ENCODE assay signal across 8 cellular contexts in genomic region chr2:135744761-135745314, GRCh38. TPM values are rescaled to one million over a fixed set of nuclear protein-coding genes. Genes with fewer than 3 reads are reported as not detected.
DNase-seq lines count a peak whose midpoint lies in the region; ATAC-seq, FAIRE-seq and TF ChIP-seq lines count a peak whose summit lies in the region.

No MANE protein-coding gene starts in this region.

- H3K4me3 ChIP-seq in epithelial cell of esophagus (ENCODE audit: low read length) = no peak overlapping the region
- H3K4me3 ChIP-seq in heart right ventricle = no peak overlapping the region

- peak; percentile 21 for DNase-seq in D721Med (ENCODE audit: insufficient read length, low spot score)
- peak; percentile 61 for DNase-seq in HCEC 1CT
- DNase-seq in SIG-M5 (lab: John Stamatoyannopoulos, UW) = peak; percentile 4
- DNase-seq in epithelial cell of esophagus (ENCODE audit: low read depth) = peak; percentile 88
- peak; percentile 20 to 31 for DNase-seq in stimulated activated CD4-positive, alpha-beta T cell treated with anti-CD3 and anti-CD28 coated beads, Interleukin-2, amount 100 ng/mL, for 24 hours
- DNase-seq in T1000 (lab: John Stamatoyannopoulos, UW) = no peak
- DNase-seq in heart right ventricle = no peak

- H3K4me1 ChIP-seq in heart right ventricle = peaks cover 3 to 41% (median 32%) of the 10 kb centered on the region in 9 donors

- ATAC-seq in HG02981 (IDR thresholded peaks at IDR 0.05; ENCODE audit: unreplicated experiment) (no peak), heart right ventricle (no peak)

- no peaks in the 10 kb centered on the region for H3K9me3 ChIP-seq in heart right ventricle

- TF ChIP-seq CTCF in D721Med (IDR thresholded peaks at IDR 0.05; ENCODE audit: insufficient read depth, missing control alignments) (peak; percentile 45), epithelial cell of esophagus (IDR thresholded peaks at IDR 0.05; ENCODE audit: insufficient read depth, low read depth, low read length, missing control alignments) (peak; percentile 59), heart right ventricle (IDR thresholded peaks at IDR 0.05) (peak in 2 of 9 donors; percentile 14 to 18)

- peaks cover 0 to 43% (median 15%) of the 10 kb centered on the region in 9 donors for H3K36me3 ChIP-seq in heart right ventricle

- intact Hi-C loops in heart right ventricle (cut with DNase I) = no loop called here

- H3K27me3 ChIP-seq in heart right ventricle = no peaks in the 10 kb centered on the region

- FAIRE-seq in D721Med (lab: Jason Lieb, UNC) = peak; percentile 72

- H3K27ac ChIP-seq in heart right ventricle = no peak overlapping the region

- WGBS in heart right ventricle, 2 donors = 75 to 81% methylated on average over 5 of the region's 5 CpGs

RNA-seq across cellular contexts. Expression of gene UBXN4, which starts 3.2 kb away (rescaled TPM):
- total RNA-seq in heart right ventricle = 10 to 100 TPM; 53.6 to 77.8 (median 66.6) TPM
- polyA plus RNA-seq in heart right ventricle = 10 to 100 TPM; 29.3 to 51.6 TPM

Comparison
In these comparisons a context has a peak if more than half of its experiments do, and no peak if none do; other contexts are left out.
1. DNase-seq: peak in D721Med (single experiment), HCEC 1CT (single experiment), SIG-M5 (single experiment), epithelial cell of esophagus (single experiment) and stimulated activated CD4-positive, alpha-beta T cell treated with anti-CD3 and anti-CD28 coated beads, Interleukin-2, amount 100 ng/mL, for 24 hours (2 of 2); none in T1000 (single experiment) and heart right ventricle (0 of 2).